16 cellular contexts compared by ENCODE assay signal in the genomic region with DNA sequence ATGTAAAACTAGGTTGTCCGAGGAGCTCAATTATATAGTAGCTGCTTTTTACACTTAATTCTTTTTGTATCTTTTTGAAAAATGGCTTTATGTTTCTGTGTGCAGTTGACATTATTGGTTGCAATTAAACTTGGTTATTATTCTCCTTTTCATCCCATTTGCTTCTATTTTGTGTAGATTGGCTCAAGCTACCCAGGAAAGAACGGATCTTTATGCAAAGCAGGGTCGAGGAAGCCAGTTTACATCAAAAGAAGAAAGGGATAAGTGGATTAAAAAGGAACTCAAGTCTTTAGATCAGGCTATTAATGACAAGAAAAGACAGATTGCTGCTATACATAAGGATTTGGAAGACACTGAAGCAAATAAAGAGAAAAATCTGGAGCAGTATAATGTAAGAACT. TPM values are rescaled to one million over a fixed set of nuclear protein-coding genes. Genes with fewer than 3 reads are reported as not detected.
DNase-seq lines count a peak whose midpoint lies in the region; ATAC-seq and TF ChIP-seq lines count a peak whose summit lies in the region.
"Had no signal": no experiment of that assay in that cellular context is flagged by ENCODE, and none has a peak within 500 bp of the region (broad histone marks: within the 10 kb centered on the region; RNA-seq: fewer than 3 reads in every experiment).

No MANE protein-coding gene starts in this region.

- H3K36me3 ChIP-seq in A673 (ENCODE audit: insufficient read depth, low read length, poor library complexity, severe bottlenecking), result peaks cover 93% of the 10 kb centered on the region
- H3K36me3 ChIP-seq in heart right ventricle, result peaks cover 0 to 100% (median 70%) of the 10 kb centered on the region in 9 donors

- no peak for ATAC-seq in heart right ventricle
- ATAC-seq: GM23338 had no signal

- H3K9me3 ChIP-seq in A673 (ENCODE audit: low read depth, low read length, poor library complexity, severe bottlenecking) (no peaks in the 10 kb centered on the region), heart right ventricle (no peaks in the 10 kb centered on the region)
- H3K9me3 ChIP-seq: BLaER1, Caco-2 had no signal

- DNase-seq in activated CD4-positive, alpha-beta T cell treated with anti-CD3 and anti-CD28 coated beads, Interleukin-2, amount 10 ng/mL, durations not matched to agents 7 days and 5 days, result no peak
- DNase-seq in activated CD4-positive, alpha-beta T cell treated with anti-CD3 and anti-CD28 coated beads for 48 hours, result no peak
- DNase-seq in A673 (ENCODE audit: low spot score), result peak; percentile 68
- DNase-seq in NCI-H82 treated with DMSO at 0.1 percent for 48 hours (lab: John Stamatoyannopoulos, UW; ENCODE audit: unreplicated experiment), result peak; percentile 40
- DNase-seq in mesothelial cell of epicardium (ENCODE audit: low spot score in 2 of 2, unreplicated experiment in 2 of 2), result no peak
- DNase-seq in heart right ventricle, result no peak
- no peak for DNase-seq in activated CD4-positive, CD25-positive, alpha-beta regulatory T cell (lab: John Stamatoyannopoulos, UW)
- no peak for DNase-seq in activated effector memory CD4-positive, alpha-beta T cell treated with Interleukin-2 at 50 U/mL for 16 hours
- DNase-seq: AML-193; Caco-2; CD8-positive, alpha-beta memory T cell; GF-D8; H7 had no signal

- H3K4me3 ChIP-seq in A673 (ENCODE audit: low read depth, low read length, poor library complexity, severe bottlenecking), result no peak overlapping the region
- no peak overlapping the region for H3K4me3 ChIP-seq in heart right ventricle
- H3K4me3 ChIP-seq: BLaER1, GM23338 had no signal

- H3K27me3 ChIP-seq in A673 (replicated peaks; ENCODE audit: insufficient read depth, low read depth, low read length, poor library complexity), result no peaks in the 10 kb centered on the region
- no peaks in the 10 kb centered on the region for H3K27me3 ChIP-seq in heart right ventricle
- H3K27me3 ChIP-seq: BLaER1 had no signal

- no peaks in the 10 kb centered on the region for H3K4me1 Mint-ChIP-seq in activated CD4-positive, alpha-beta T cell treated with anti-CD3 and anti-CD28 coated beads, Interleukin-2, amount 10 ng/mL, durations not matched to agents 7 days and 5 days
- no peaks in the 10 kb centered on the region for H3K4me1 Mint-ChIP-seq in mesothelial cell of epicardium
- H3K4me1 Mint-ChIP-seq: GM23338 had no signal

- H3K27ac ChIP-seq in A673 (ENCODE audit: low read depth, low read length, poor library complexity, severe bottlenecking) (peak overlapping the region; percentile 28), heart right ventricle (no peak overlapping the region)
- H3K27ac ChIP-seq: 22Rv1, BLaER1 had no signal

- POLR2A ChIA-PET in activated CD4-positive, alpha-beta T cell treated with anti-CD3 and anti-CD28 coated beads, Interleukin-2, amount 10 ng/mL, durations not matched to agents 7 days and 5 days (lab: Charles Lee), result no interaction called here
- POLR2A ChIA-PET in A673 (lab: Charles Lee; ENCODE audit: low non-redundant PET), result no interaction called here

- CTCF ChIA-PET in activated CD4-positive, alpha-beta T cell treated with anti-CD3 and anti-CD28 coated beads, Interleukin-2, amount 10 ng/mL, durations not matched to agents 7 days and 5 days (lab: Charles Lee), result interaction anchor here (1.6 kb wide), 1 partner anchor 277 kb away, joined by 3 read pairs; no protein-coding TSS in a partner anchor
- CTCF ChIA-PET in A673 (lab: Charles Lee), result no interaction called here

- H3K9me3 Mint-ChIP-seq in activated CD4-positive, alpha-beta T cell treated with anti-CD3 and anti-CD28 coated beads, Interleukin-2, amount 10 ng/mL, durations not matched to agents 7 days and 5 days, result no peaks in the 10 kb centered on the region
- no peaks in the 10 kb centered on the region for H3K9me3 Mint-ChIP-seq in mesothelial cell of epicardium
- H3K9me3 Mint-ChIP-seq: CD8-positive, alpha-beta memory T cell; GM23338 had no signal

- TF ChIP-seq CTCF in A673 (conservative IDR thresholded peaks at IDR 0.05; ENCODE audit: low read depth, low read length), result no peak
- no peak for TF ChIP-seq CTCF in mesothelial cell of epicardium (IDR thresholded peaks at IDR 0.05; ENCODE audit: unreplicated experiment)
- no peak for TF ChIP-seq CTCF in heart right ventricle (IDR thresholded peaks at IDR 0.05)

- H3K36me3 Mint-ChIP-seq in activated CD4-positive, alpha-beta T cell treated with anti-CD3 and anti-CD28 coated beads, Interleukin-2, amount 10 ng/mL, durations not matched to agents 7 days and 5 days (ENCODE audit: low read depth), result peaks cover 61% of the 10 kb centered on the region
- peaks cover 35% of the 10 kb centered on the region for H3K36me3 Mint-ChIP-seq in mesothelial cell of epicardium

- intact Hi-C loops in A673 (cut with micrococcal nuclease; ENCODE audit: unreplicated experiment), result no loop called here
- intact Hi-C loops in heart right ventricle (cut with DNase I), result no loop called here

- BruUV-seq in A673 (replicated peaks; lab: Mats Ljungman, UMichigan), result no TSS peak

- H3K4me1 ChIP-seq in A673 (ENCODE audit: insufficient read depth, low read length, poor library complexity, severe bottlenecking), result peaks cover 15% of the 10 kb centered on the region
- no peaks in the 10 kb centered on the region for H3K4me1 ChIP-seq in heart right ventricle
- H3K4me1 ChIP-seq: BLaER1, Caco-2 had no signal

- H3K4me3 Mint-ChIP-seq in activated CD4-positive, alpha-beta T cell treated with anti-CD3 and anti-CD28 coated beads, Interleukin-2, amount 10 ng/mL, durations not matched to agents 7 days and 5 days, result no peak overlapping the region
- no peak overlapping the region for H3K4me3 Mint-ChIP-seq in mesothelial cell of epicardium
- H3K4me3 Mint-ChIP-seq: CD8-positive, alpha-beta memory T cell; GM23338 had no signal

- 96 to 98% methylated on average over 3 of the region's 3 CpGs for WGBS in heart right ventricle, 2 donors

- H3K27ac Mint-ChIP-seq in activated CD4-positive, alpha-beta T cell treated with anti-CD3 and anti-CD28 coated beads, Interleukin-2, amount 10 ng/mL, durations not matched to agents 7 days and 5 days, result peak overlapping the region; percentile 60
- peak overlapping the region; percentile 26 for H3K27ac Mint-ChIP-seq in mesothelial cell of epicardium
- H3K27ac Mint-ChIP-seq: GM23338 had no signal

- no peaks in the 10 kb centered on the region for H3K27me3 Mint-ChIP-seq in activated CD4-positive, alpha-beta T cell treated with anti-CD3 and anti-CD28 coated beads, Interleukin-2, amount 10 ng/mL, durations not matched to agents 7 days and 5 days
- H3K27me3 Mint-ChIP-seq in mesothelial cell of epicardium (ENCODE audit: low read depth), result no peaks in the 10 kb centered on the region
- H3K27me3 Mint-ChIP-seq: CD8-positive, alpha-beta memory T cell had no signal

RNA-seq across cellular contexts. Expression of a gene that starts 16.5 kb away (rescaled TPM):
- 10 to 100 TPM; 78.7 to 82.6 TPM for total RNA-seq in activated CD4-positive, alpha-beta T cell treated with anti-CD3 and anti-CD28 coated beads, Interleukin-2, amount 10 ng/mL, durations not matched to agents 7 days and 5 days
- total RNA-seq in A673 (2021) (107 TPM in 2 replicates), mesothelial cell of epicardium (44.7 to 47.2 TPM (median 47.1 TPM) in 3 replicates), heart right ventricle (10 to 100 TPM; 18.1 to 23.5 (median 20.9) TPM)
- 10 to 100 TPM; 11.1 to 14.3 TPM for polyA plus RNA-seq in heart right ventricle

Comparison
In these comparisons a context has a peak if more than half of its experiments do, and no peak if none do; other contexts are left out.
1. DNase-seq: peak in A673 (single experiment) and NCI-H82 treated with DMSO at 0.1 percent for 48 hours (single experiment); none in activated CD4-positive, alpha-beta T cell treated with anti-CD3 and anti-CD28 coated beads, Interleukin-2, amount 10 ng/mL, durations not matched to agents 7 days and 5 days (single experiment), activated CD4-positive, alpha-beta T cell treated with anti-CD3 and anti-CD28 coated beads for 48 hours (single experiment), mesothelial cell of epicardium (0 of 2), heart right ventricle (0 of 2), activated CD4-positive, CD25-positive, alpha-beta regulatory T cell (0 of 4) and activated effector memory CD4-positive, alpha-beta T cell treated with Interleukin-2 at 50 U/mL for 16 hours (single experiment).